ENCODE assay signal across 8 cellular contexts in the genomic region with DNA sequence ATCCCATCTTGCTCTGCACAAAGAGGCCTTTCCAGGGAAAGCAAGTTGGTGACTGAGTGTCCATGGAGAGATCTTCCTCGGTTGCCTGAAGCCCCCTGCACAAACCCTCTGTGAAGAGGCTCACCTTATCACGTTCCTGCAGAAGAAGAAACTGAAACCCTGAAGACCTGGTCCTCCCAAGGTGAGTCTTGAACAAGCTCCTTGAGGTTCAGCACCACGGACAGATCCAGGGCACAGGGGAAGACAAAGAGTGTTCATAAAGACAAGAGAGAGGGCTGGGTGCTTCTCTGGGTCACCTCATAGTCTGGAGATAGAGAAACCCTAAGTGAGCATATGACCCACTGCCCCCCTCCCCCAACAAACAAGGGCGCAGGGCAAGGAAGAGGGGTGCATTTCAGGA. TPM values are rescaled to one million over a fixed set of nuclear protein-coding genes. Genes with fewer than 3 reads are reported as not detected.
DNase-seq lines count a peak whose midpoint lies in the region; ATAC-seq and TF ChIP-seq lines count a peak whose summit lies in the region.

No MANE protein-coding gene starts in this region.

- H3K9me3 Mint-ChIP-seq in CD8-positive, alpha-beta T cell = no peaks in the 10 kb centered on the region
- H3K9me3 Mint-ChIP-seq in CD8-positive, alpha-beta memory T cell = peaks cover 0 to 6% (median 3%) of the 10 kb centered on the region in 5 donors

- no peak for ATAC-seq in CD8-positive, alpha-beta T cell

- POLR2A ChIA-PET in CD8-positive, alpha-beta T cell (lab: Charles Lee) = no interaction called here
- POLR2A ChIA-PET in CD8-positive, alpha-beta memory T cell (lab: Charles Lee) = no interaction called here

- H3K4me1 Mint-ChIP-seq in CD8-positive, alpha-beta T cell (ENCODE audit: low read depth) = no peaks in the 10 kb centered on the region
- H3K4me1 Mint-ChIP-seq in CD8-positive, alpha-beta memory T cell = no peaks in the 10 kb centered on the region

- peak; percentile 5 to 54 (median 34) for DNase-seq in CD8-positive, alpha-beta T cell
- DNase-seq in KBM-7 = peak; percentile 57
- peak; percentile 6 for DNase-seq in activated T-cell treated with anti-CD3 and anti-CD28 coated beads for 4 hours
- peak; percentile 48 for DNase-seq in iPS DF 19.7 (ENCODE audit: low read depth, low spot score)
- DNase-seq in stromal cell of bone marrow (ENCODE audit: low read depth) = peak; percentile 33
- no peak for DNase-seq in NCI-H345 (lab: John Stamatoyannopoulos, UW)
- DNase-seq in NCI-H774 (lab: John Stamatoyannopoulos, UW) = no peak
- no peak for DNase-seq in CD8-positive, alpha-beta memory T cell

- no peaks in the 10 kb centered on the region for H3K36me3 Mint-ChIP-seq in CD8-positive, alpha-beta T cell
- H3K36me3 Mint-ChIP-seq in CD8-positive, alpha-beta memory T cell = no peaks in the 10 kb centered on the region

- no peak overlapping the region for H3K27ac Mint-ChIP-seq in CD8-positive, alpha-beta T cell
- H3K27ac Mint-ChIP-seq in CD8-positive, alpha-beta memory T cell = peak overlapping the region in 1 of 8 donors; percentile 14

- no peak overlapping the region for H3K4me3 ChIP-seq in CD8-positive, alpha-beta T cell (ENCODE audit: low read depth, low read length)
- no peak overlapping the region for H3K4me3 ChIP-seq in CD8-positive, alpha-beta memory T cell (ENCODE audit: low read length)

- no peaks in the 10 kb centered on the region for H3K27me3 ChIP-seq in CD8-positive, alpha-beta T cell (ENCODE audit: insufficient read depth, low read length)
- H3K27me3 ChIP-seq in CD8-positive, alpha-beta memory T cell (ENCODE audit: insufficient read depth, low read length, poor library complexity, severe bottlenecking) = no peaks in the 10 kb centered on the region

- H3K9me3 ChIP-seq in CD8-positive, alpha-beta T cell (ENCODE audit: low read length) = no peaks in the 10 kb centered on the region
- no peaks in the 10 kb centered on the region for H3K9me3 ChIP-seq in CD8-positive, alpha-beta memory T cell (ENCODE audit: low read length)

- no peaks in the 10 kb centered on the region for H3K36me3 ChIP-seq in CD8-positive, alpha-beta T cell (ENCODE audit: insufficient read depth, low read length)
- H3K36me3 ChIP-seq in CD8-positive, alpha-beta memory T cell (ENCODE audit: insufficient read depth, low read length) = no peaks in the 10 kb centered on the region

- H3K4me3 Mint-ChIP-seq in CD8-positive, alpha-beta T cell = no peak overlapping the region
- no peak overlapping the region for H3K4me3 Mint-ChIP-seq in CD8-positive, alpha-beta memory T cell

- intact Hi-C loops in CD8-positive, alpha-beta T cell (cut with DNase I, micrococcal nuclease) = no loop called here

- no peak for TF ChIP-seq CTCF in CD8-positive, alpha-beta T cell (IDR thresholded peaks at IDR 0.05)

- H3K27ac ChIP-seq in CD8-positive, alpha-beta T cell (ENCODE audit: low read depth, low read length) = no peak overlapping the region
- H3K27ac ChIP-seq in CD8-positive, alpha-beta memory T cell (ENCODE audit: low read depth, low read length) = no peak overlapping the region

- H3K4me1 ChIP-seq in CD8-positive, alpha-beta T cell (ENCODE audit: insufficient read depth, low read length) = no peaks in the 10 kb centered on the region
- no peaks in the 10 kb centered on the region for H3K4me1 ChIP-seq in CD8-positive, alpha-beta memory T cell (ENCODE audit: insufficient read depth, low read length)

- CTCF ChIA-PET in CD8-positive, alpha-beta T cell (lab: Charles Lee) = no interaction called here
- CTCF ChIA-PET in CD8-positive, alpha-beta memory T cell (lab: Charles Lee) = no interaction called here

- H3K27me3 Mint-ChIP-seq in CD8-positive, alpha-beta T cell (ENCODE audit: low read depth) = peaks cover 35% of the 10 kb centered on the region
- H3K27me3 Mint-ChIP-seq in CD8-positive, alpha-beta memory T cell = peaks cover 25 to 62% of the 10 kb centered on the region in 2 donors

- in situ Hi-C loops in KBM-7 (cut with MboI; ENCODE audit: low pct_unique_long_range_greater_than_20kb, low sequenced_read_pairs) = no loop called here

RNA-seq across cellular contexts. Expression of a gene that starts 21.7 kb away (rescaled TPM):
- not detected for total RNA-seq in CD8-positive, alpha-beta T cell
- total RNA-seq in CD8-positive, alpha-beta memory T cell = not detected
- not detected for polyA plus RNA-seq in CD8-positive, alpha-beta memory T cell

Comparison
In these comparisons a context has a peak if more than half of its experiments do, and no peak if none do; other contexts are left out.
1. DNase-seq: peak in CD8-positive, alpha-beta T cell (7 of 7), KBM-7 (single experiment), activated T-cell treated with anti-CD3 and anti-CD28 coated beads for 4 hours (single experiment), iPS DF 19.7 (single experiment) and stromal cell of bone marrow (single experiment); none in NCI-H345 (single experiment), NCI-H774 (single experiment) and CD8-positive, alpha-beta memory T cell (0 of 5).